26 cellular contexts compared by ENCODE assay signal in genomic region chr1:3146458-3146857, GRCh38.
"Had no signal": no experiment of that assay in that cellular context is flagged by ENCODE, and none has a peak within 500 bp of the region (broad histone marks: within the 10 kb centered on the region; RNA-seq: fewer than 3 reads in every experiment).

No MANE protein-coding gene starts in this region.

- H3K4me3 ChIP-seq: SJSA1 had no signal

- H3K4me1 ChIP-seq: SJSA1 had no signal

- H3K9me3 Mint-ChIP-seq: activated T-helper 17 cell treated with anti-CD3 and anti-CD28 coated beads, Interleukin-2, amount 50 U/mL, for 72 hours had no signal

- H3K27ac Mint-ChIP-seq: activated naive CD4-positive, alpha-beta T cell treated with anti-CD3 and anti-CD28 coated beads for 36 hours; activated naive CD8-positive, alpha-beta T cell; activated T-helper 17 cell treated with anti-CD3 and anti-CD28 coated beads, Interleukin-2, amount 50 U/mL, for 72 hours had no signal

- DNase-seq: activated CD4-positive, alpha-beta T cell treated with anti-CD3 and anti-CD28 coated beads for 48 hours; activated CD4-positive, alpha-beta T cell treated with anti-CD3 and anti-CD28 coated beads, Interleukin-2, amount 50 U/mL, for 4 hours; activated CD4-positive, CD25-positive, alpha-beta regulatory T cell treated with anti-CD3 and anti-CD28 coated beads, Interleukin-2, amount 50 U/mL, for 72 hours; activated gamma-delta T cell; activated naive CD4-positive, alpha-beta T cell treated with anti-CD3 and anti-CD28 coated beads for 36 hours; activated T-cell treated with anti-CD3 and anti-CD28 coated beads for 4 hours; activated T-cell treated with anti-CD3 and anti-CD28 coated beads, Interleukin-2, amount 50 U/mL, for 48 hours; amygdala; brain microvascular endothelial cell; cerebellar nuclear complex; Kasumi-1; NCI-H1105 treated with DMSO at 0.1 percent for 48 hours; NCI-H1436 treated with DMSO at 0.1 percent for 48 hours; NCI-H187; NCI-H2081; NCI-H446; NCI-H524; PC-3; SHP77; SW 1271 had no signal

- H3K27me3 ChIP-seq: SJSA1 had no signal

- FAIRE-seq: astrocyte, RCC 7860 had no signal

- H3K27me3 Mint-ChIP-seq: activated naive CD8-positive, alpha-beta T cell; activated T-helper 17 cell treated with anti-CD3 and anti-CD28 coated beads, Interleukin-2, amount 50 U/mL, for 72 hours had no signal

- ATAC-seq: activated T-helper 17 cell treated with anti-CD3 and anti-CD28 coated beads, Interleukin-2, amount 50 U/mL, for 72 hours; PC-3; SK-N-SH treated with all-trans-retinoic acid at 6 μM for 48 hours had no signal

- H3K4me3 Mint-ChIP-seq: activated naive CD4-positive, alpha-beta T cell treated with anti-CD3 and anti-CD28 coated beads for 36 hours; activated naive CD8-positive, alpha-beta T cell; activated T-helper 17 cell treated with anti-CD3 and anti-CD28 coated beads, Interleukin-2, amount 50 U/mL, for 72 hours had no signal

- H3K27ac ChIP-seq: brain microvascular endothelial cell, SJSA1 had no signal

- H3K9me3 ChIP-seq: SJSA1 had no signal

- H3K36me3 Mint-ChIP-seq: activated naive CD8-positive, alpha-beta T cell had no signal

- H3K36me3 ChIP-seq: brain microvascular endothelial cell, SJSA1 had no signal
